Comparison of ENCODE assay signal across 1 cellular context in genomic region chr20:47969426-47969825, GRCh38.
TF ChIP-seq lines count a peak whose summit lies in the region.

No MANE protein-coding gene starts in this region.

TF ChIP-seq in K562, 482 proteins besides CTCF, POLR2A, EP300 and RAD21 (continued from another document):
- TF ChIP-seq, protein P1, sequence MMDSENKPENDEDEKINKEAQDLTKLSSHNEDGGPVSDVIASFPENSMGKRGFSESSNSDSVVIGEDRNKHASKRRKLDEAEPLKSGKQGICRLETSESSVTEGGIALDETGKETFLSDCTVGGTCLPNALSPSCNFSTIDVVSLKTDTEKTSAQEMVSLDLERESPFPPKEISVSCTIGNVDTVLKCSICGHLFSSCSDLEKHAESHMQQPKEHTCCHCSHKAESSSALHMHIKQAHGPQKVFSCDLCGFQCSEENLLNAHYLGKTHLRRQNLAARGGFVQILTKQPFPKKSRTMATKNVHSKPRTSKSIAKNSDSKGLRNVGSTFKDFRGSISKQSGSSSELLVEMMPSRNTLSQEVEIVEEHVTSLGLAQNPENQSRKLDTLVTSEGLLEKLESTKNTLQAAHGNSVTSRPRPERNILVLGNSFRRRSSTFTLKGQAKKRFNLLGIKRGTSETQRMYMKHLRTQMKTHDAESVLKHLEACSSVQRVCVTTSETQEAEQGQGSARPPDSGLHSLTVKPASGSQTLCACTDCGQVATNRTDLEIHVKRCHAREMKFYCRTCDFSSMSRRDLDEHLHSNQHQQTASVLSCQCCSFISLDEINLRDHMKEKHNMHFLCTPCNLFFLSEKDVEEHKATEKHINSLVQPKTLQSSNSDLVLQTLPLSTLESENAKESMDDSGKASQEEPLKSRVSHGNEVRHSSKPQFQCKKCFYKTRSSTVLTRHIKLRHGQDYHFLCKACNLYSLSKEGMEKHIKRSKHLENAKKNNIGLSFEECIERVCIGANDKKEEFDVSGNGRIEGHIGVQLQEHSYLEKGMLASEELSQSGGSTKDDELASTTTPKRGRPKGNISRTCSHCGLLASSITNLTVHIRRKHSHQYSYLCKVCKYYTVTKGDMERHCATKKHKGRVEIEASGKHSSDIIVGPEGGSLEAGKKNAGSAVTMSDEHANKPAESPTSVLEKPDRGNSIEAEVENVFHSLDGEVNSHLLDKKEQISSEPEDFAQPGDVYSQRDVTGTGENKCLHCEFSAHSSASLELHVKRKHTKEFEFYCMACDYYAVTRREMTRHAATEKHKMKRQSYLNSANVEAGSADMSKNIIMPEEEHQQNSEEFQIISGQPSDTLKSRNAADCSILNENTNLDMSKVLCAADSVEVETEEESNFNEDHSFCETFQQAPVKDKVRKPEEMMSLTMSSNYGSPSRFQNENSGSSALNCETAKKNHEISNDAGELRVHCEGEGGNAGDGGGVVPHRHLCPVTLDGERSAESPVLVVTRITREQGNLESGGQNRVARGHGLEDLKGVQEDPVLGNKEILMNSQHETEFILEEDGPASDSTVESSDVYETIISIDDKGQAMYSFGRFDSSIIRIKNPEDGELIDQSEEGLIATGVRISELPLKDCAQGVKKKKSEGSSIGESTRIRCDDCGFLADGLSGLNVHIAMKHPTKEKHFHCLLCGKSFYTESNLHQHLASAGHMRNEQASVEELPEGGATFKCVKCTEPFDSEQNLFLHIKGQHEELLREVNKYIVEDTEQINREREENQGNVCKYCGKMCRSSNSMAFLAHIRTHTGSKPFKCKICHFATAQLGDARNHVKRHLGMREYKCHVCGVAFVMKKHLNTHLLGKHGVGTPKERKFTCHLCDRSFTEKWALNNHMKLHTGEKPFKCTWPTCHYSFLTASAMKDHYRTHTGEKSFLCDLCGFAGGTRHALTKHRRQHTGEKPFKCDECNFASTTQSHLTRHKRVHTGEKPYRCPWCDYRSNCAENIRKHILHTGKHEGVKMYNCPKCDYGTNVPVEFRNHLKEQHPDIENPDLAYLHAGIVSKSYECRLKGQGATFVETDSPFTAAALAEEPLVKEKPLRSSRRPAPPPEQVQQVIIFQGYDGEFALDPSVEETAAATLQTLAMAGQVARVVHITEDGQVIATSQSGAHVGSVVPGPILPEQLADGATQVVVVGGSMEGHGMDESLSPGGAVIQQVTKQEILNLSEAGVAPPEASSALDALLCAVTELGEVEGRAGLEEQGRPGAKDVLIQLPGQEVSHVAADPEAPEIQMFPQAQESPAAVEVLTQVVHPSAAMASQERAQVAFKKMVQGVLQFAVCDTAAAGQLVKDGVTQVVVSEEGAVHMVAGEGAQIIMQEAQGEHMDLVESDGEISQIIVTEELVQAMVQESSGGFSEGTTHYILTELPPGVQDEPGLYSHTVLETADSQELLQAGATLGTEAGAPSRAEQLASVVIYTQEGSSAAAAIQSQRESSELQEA (IDR thresholded peaks at IDR 0.05; ENCODE audit: low read depth): no peak
- no peak for TF ChIP-seq ZMIZ1 (IDR thresholded peaks at IDR 0.05; ENCODE audit: low read depth in 2 of 2, low read length in 2 of 2)
- TF ChIP-seq KLF1 (tag; IDR thresholded peaks at IDR 0.05): no peak
- no peak for TF ChIP-seq CHCHD3 (CRISPR knock-in tag; IDR thresholded peaks at IDR 0.05)
- TF ChIP-seq ZNF146 (CRISPR knock-in tag; IDR thresholded peaks at IDR 0.05; ENCODE audit: unreplicated experiment): no peak
- TF ChIP-seq MEF2A (IDR thresholded peaks at IDR 0.05; ENCODE audit: control insufficient read depth, low read depth, low read length): no peak
- TF ChIP-seq ZZZ3 (IDR thresholded peaks at IDR 0.05): no peak
- TF ChIP-seq ZNF449 (CRISPR knock-in tag; IDR thresholded peaks at IDR 0.05): no peak
- TF ChIP-seq PHF21A (IDR thresholded peaks at IDR 0.05; ENCODE audit: borderline replicate concordance, low read depth): no peak
- no peak for TF ChIP-seq ZNF830 (CRISPR knock-in tag; IDR thresholded peaks at IDR 0.05)
